8 cellular contexts compared by ENCODE assay signal in the genomic region with DNA sequence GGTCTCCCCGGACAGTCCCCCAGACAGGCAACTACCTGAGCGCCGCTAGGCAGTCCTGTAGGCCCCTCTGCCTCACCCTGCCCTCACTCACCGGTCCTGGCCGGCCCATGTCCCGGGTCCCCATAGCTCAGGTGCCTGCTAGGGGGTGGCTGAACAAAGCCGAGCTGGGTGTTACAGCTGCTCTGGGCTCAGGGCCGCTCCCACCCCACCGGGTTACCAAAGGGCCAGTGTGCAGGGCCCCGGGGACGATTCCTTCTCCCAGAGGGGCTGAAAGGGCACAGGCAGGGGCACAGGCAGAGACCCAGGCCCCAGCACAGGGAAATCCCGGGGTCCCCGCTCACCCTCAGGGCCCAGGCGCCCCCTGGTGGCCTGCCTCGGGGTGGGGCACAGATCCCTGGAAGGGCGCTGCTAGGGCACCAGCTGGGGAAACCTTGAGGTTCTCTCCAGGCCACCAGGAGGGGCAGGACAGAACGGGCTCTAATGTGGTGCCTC.
A peak's percentile ranks its signal among the peaks of the same experiment; 100 is the strongest.
DNase-seq lines count a peak whose midpoint lies in the region; ATAC-seq and TF ChIP-seq lines count a peak whose summit lies in the region.

No MANE protein-coding gene starts in this region.

- intact Hi-C loops in left ventricle myocardium superior (cut with micrococcal nuclease) = loop anchor here (10.0 kb wide), 1 partner anchor 253 kb away; no protein-coding TSS in a partner anchor

- TF ChIP-seq CTCF in RWPE2 (IDR thresholded peaks at IDR 0.05; ENCODE audit: poor library complexity, severe bottlenecking) = peak; percentile 72

- H3K27ac ChIP-seq in RWPE2 (ENCODE audit: poor library complexity, severe bottlenecking) = no peak overlapping the region

- peak; percentile 57 for ATAC-seq in RWPE2 (ENCODE audit: low read depth)
- ATAC-seq in left ventricle myocardium superior = peak; percentile 76
- ATAC-seq in GM18870 (IDR thresholded peaks at IDR 0.05; ENCODE audit: unreplicated experiment) = no peak
- ATAC-seq in GM18511 (IDR thresholded peaks at IDR 0.05; ENCODE audit: unreplicated experiment) = no peak

- no peak overlapping the region for H3K4me3 ChIP-seq in RWPE2 (ENCODE audit: severe bottlenecking)

- H3K4me1 ChIP-seq in RWPE2 (ENCODE audit: insufficient read depth, poor library complexity, severe bottlenecking) = no peaks in the 10 kb centered on the region

- H3K27me3 ChIP-seq in RWPE2 (ENCODE audit: insufficient read depth, poor library complexity, severe bottlenecking) = no peaks in the 10 kb centered on the region

- no peaks in the 10 kb centered on the region for H3K9me3 ChIP-seq in RWPE2 (ENCODE audit: severe bottlenecking)

- no peaks in the 10 kb centered on the region for H3K36me3 ChIP-seq in RWPE2 (ENCODE audit: low read depth)

- peak; percentile 9 for DNase-seq in SIG-M5 treated with dmso at 0.1 percent for 504 hours (lab: John Stamatoyannopoulos, UW; ENCODE audit: unreplicated experiment)
- no peak for DNase-seq in SIG-M5 (lab: John Stamatoyannopoulos, UW)
- DNase-seq in RWPE2 (ENCODE audit: low spot score) = no peak
- peak; percentile 21 to 70 (median 48) for DNase-seq in activated naive CD4-positive, alpha-beta T cell (lab: John Stamatoyannopoulos, UW)
- peak; percentile 72 for DNase-seq in left ventricle myocardium superior
- peak; percentile 45 to 57 for DNase-seq in stimulated activated CD4-positive, alpha-beta T cell treated with anti-CD3 and anti-CD28 coated beads, Interleukin-15, amount 100 ng/mL, for 1 hour (ENCODE audit: low read depth in 1 of 2, low spot score in 1 of 2)

Comparison
In these comparisons a context has a peak if more than half of its experiments do, and no peak if none do; other contexts are left out.
1. DNase-seq: peak in SIG-M5 treated with dmso at 0.1 percent for 504 hours (single experiment), activated naive CD4-positive, alpha-beta T cell (4 of 4), left ventricle myocardium superior (single experiment) and stimulated activated CD4-positive, alpha-beta T cell treated with anti-CD3 and anti-CD28 coated beads, Interleukin-15, amount 100 ng/mL, for 1 hour (2 of 2); none in SIG-M5 (single experiment) and RWPE2 (single experiment).
2. ATAC-seq: peak in RWPE2 (single experiment) and left ventricle myocardium superior (single experiment); none in GM18870 (single experiment) and GM18511 (single experiment).